Comparison of ENCODE assay signal across 8 cellular contexts in the genomic region with DNA sequence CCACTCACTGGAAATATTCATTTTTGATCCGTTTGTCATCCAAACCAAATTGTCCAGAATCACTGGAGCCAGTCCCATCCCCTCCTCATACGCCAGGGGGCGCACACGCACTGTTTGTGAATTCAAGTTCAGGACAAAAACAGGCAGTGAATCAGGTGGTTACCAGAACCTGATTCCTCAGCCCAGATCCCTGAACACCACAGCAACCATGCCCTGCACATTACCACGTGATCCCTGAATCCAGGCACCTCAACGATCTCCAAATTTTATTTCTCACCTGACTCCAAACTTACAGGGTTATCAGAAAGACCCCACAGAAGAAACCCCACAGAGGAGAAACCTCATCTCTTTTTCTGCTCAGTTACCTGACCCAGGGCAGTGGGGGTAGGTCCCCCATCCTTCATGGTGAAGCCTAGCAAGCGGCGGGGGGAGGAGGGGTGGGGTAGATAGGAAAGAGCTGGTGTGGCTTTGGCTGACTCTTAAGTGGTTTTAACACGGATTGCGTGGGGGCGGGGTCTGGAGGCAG. TPM values are rescaled to one million over a fixed set of nuclear protein-coding genes. Genes with fewer than 3 reads are reported as not detected.
DNase-seq lines count a peak whose midpoint lies in the region; ATAC-seq and TF ChIP-seq lines count a peak whose summit lies in the region.

No MANE protein-coding gene starts in this region.

- H3K4me1 ChIP-seq in OCI-LY7 (ENCODE audit: insufficient read depth, low read length, poor library complexity, severe bottlenecking) (peaks cover 3% of the 10 kb centered on the region), mucosa of rectum (ENCODE audit: control insufficient read depth in 2 of 2, insufficient read depth in 2 of 2, low read length in 2 of 2) (peaks cover 24 to 41% of the 10 kb centered on the region in 2 donors)

- no peaks in the 10 kb centered on the region for H4K20me1 ChIP-seq in OCI-LY7 (ENCODE audit: insufficient read depth, low read length)

- H3K9me3 ChIP-seq in OCI-LY7 (ENCODE audit: low read length) (no peaks in the 10 kb centered on the region), mucosa of rectum (ENCODE audit: control insufficient read depth in 2 of 2, low read length in 2 of 2) (no peaks in the 10 kb centered on the region)

- no peak overlapping the region for H2AFZ ChIP-seq in OCI-LY7 (ENCODE audit: low read length)

- H3K27me3 ChIP-seq in mucosa of rectum (ENCODE audit: control insufficient read depth in 2 of 2, insufficient read depth in 2 of 2, low read length in 2 of 2): no peaks in the 10 kb centered on the region

- no TSS peak for BruUV-seq in OCI-LY7 (replicated peaks; lab: Mats Ljungman, UMichigan)

- no peak for ATAC-seq in HG02885 (IDR thresholded peaks at IDR 0.05; ENCODE audit: poor library complexity, unreplicated experiment)

- no peak overlapping the region for H3K27ac ChIP-seq in OCI-LY7 (ENCODE audit: low read depth, low read length, poor library complexity, severe bottlenecking)
- H3K27ac ChIP-seq in mucosa of rectum (ENCODE audit: low read depth in 2 of 2, low read length in 2 of 2): peak overlapping the region; percentile 3 to 34

- no peak for TF ChIP-seq EP300 in Ishikawa (IDR thresholded peaks at IDR 0.05; ENCODE audit: borderline replicate concordance)

- TF ChIP-seq RAD21 in Ishikawa (IDR thresholded peaks at IDR 0.05; ENCODE audit: low read depth): peak; percentile 100

- intact Hi-C loops in OCI-LY7 (cut with micrococcal nuclease; ENCODE audit: unreplicated experiment): loop anchor here (1.0 to 5.0 kb wide), 4 partner anchors 233 to 508 kb away; no protein-coding TSS in a partner anchor

- no peaks in the 10 kb centered on the region for H3K79me2 ChIP-seq in OCI-LY7 (ENCODE audit: insufficient read depth, low read depth, low read length)

- POLR2A ChIA-PET in OCI-LY7 (lab: Charles Lee): no interaction called here

- no peaks in the 10 kb centered on the region for H3K9me2 ChIP-seq in OCI-LY7 (ENCODE audit: insufficient read depth, low read length)

- H3K36me3 ChIP-seq in OCI-LY7 (ENCODE audit: insufficient read depth, low read length) (no peaks in the 10 kb centered on the region), mucosa of rectum (ENCODE audit: control insufficient read depth in 2 of 2, insufficient read depth in 2 of 2, low read length in 2 of 2) (no peaks in the 10 kb centered on the region)

- TF ChIP-seq CTCF in OCI-LY7 (conservative IDR thresholded peaks at IDR 0.05; ENCODE audit: low read length) (peak; percentile 98), epithelial cell of proximal tubule (conservative IDR thresholded peaks at IDR 0.05; ENCODE audit: low read depth, low read length) (peak; percentile 98)

- CTCF ChIA-PET in OCI-LY7 (lab: Charles Lee; ENCODE audit: unreplicated experiment): interaction anchor here (0.5 kb wide), 1 partner anchor 120 kb away, joined by 3 read pairs; no protein-coding TSS in a partner anchor

- H3K4me2 ChIP-seq in OCI-LY7 (ENCODE audit: low read length): no peak overlapping the region

- no peak overlapping the region for H3K9ac ChIP-seq in mucosa of rectum (ENCODE audit: low read depth in 1 of 2, low read length in 2 of 2)

- H3K4me3 ChIP-seq in OCI-LY7 (ENCODE audit: low read depth, low read length, poor library complexity, severe bottlenecking) (no peak overlapping the region), epithelial cell of proximal tubule (ENCODE audit: low read depth, low read length) (no peak overlapping the region), mucosa of rectum (ENCODE audit: low read length in 2 of 2) (no peak overlapping the region)

- DNase-seq in D341Med (ENCODE audit: low spot score) (peak; percentile 75), OCI-LY7 (ENCODE audit: low spot score) (peak; percentile 79), epithelial cell of proximal tubule (ENCODE audit: low read depth) (no peak)
- peak; percentile 83 for DNase-seq in activated CD8-positive, alpha-beta memory T cell treated with anti-CD3 and anti-CD28 coated beads, Interleukin-2, amount 50 U/mL, for 4 hours
- peak; percentile 91 for DNase-seq in stimulated activated CD8-positive, alpha-beta memory T cell treated with anti-CD3 and anti-CD28 coated beads, Interleukin-4, amount 100 ng/mL, for 48 hours

TF ChIP-seq in Ishikawa, 13 proteins besides CTCF, POLR2A, EP300 and RAD21:
- TF ChIP-seq FOXM1 (IDR thresholded peaks at IDR 0.05; ENCODE audit: borderline replicate concordance, low read depth): no peak
- TF ChIP-seq, protein P1, sequence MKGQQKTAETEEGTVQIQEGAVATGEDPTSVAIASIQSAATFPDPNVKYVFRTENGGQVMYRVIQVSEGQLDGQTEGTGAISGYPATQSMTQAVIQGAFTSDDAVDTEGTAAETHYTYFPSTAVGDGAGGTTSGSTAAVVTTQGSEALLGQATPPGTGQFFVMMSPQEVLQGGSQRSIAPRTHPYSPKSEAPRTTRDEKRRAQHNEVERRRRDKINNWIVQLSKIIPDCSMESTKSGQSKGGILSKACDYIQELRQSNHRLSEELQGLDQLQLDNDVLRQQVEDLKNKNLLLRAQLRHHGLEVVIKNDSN (IDR thresholded peaks at IDR 0.05): peak; percentile 91
- no peak for TF ChIP-seq EGR1 (IDR thresholded peaks at IDR 0.05)
- no peak for TF ChIP-seq ZBTB7A (IDR thresholded peaks at IDR 0.05; ENCODE audit: low read depth)
- no peak for TF ChIP-seq TAF1 (IDR thresholded peaks at IDR 0.05; ENCODE audit: low read depth)
- no peak for TF ChIP-seq NFIC (IDR thresholded peaks at IDR 0.05)
- TF ChIP-seq TEAD4 (IDR thresholded peaks at IDR 0.05): no peak
- TF ChIP-seq CREB1 (IDR thresholded peaks at IDR 0.05; ENCODE audit: low read depth): no peak
- TF ChIP-seq, protein P2, sequence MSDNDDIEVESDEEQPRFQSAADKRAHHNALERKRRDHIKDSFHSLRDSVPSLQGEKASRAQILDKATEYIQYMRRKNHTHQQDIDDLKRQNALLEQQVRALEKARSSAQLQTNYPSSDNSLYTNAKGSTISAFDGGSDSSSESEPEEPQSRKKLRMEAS (IDR thresholded peaks at IDR 0.05): peak; percentile 73; the same call in 1 of the 2 replicates
- TF ChIP-seq CEBPB (IDR thresholded peaks at IDR 0.05): no peak
- TF ChIP-seq YY1 (IDR thresholded peaks at IDR 0.05; ENCODE audit: low read depth): no peak

RNA-seq across cellular contexts. Expression of a gene that starts 1.4 kb away (rescaled TPM):
- total RNA-seq in OCI-LY7 (2014; rRNA removed; shearing (Covaris generic)): 0.06 TPM in 1 of 2 replicates, not detected in the other
- total RNA-seq in OCI-LY7 (2022): 0.48 and 0.57 TPM in 2 replicates
- 138 and 155 TPM in 2 replicates for total RNA-seq in epithelial cell of proximal tubule

Comparison
In these comparisons a context has a peak if more than half of its experiments do, and no peak if none do; other contexts are left out.
1. RNA of a gene that starts 1.4 kb away (total RNA-seq): 138 to 155 TPM in epithelial cell of proximal tubule; 0.06 to 0.57 TPM in OCI-LY7; every median in the first group is over 10 times any median in the second.